ENCODE assay signal across 23 cellular contexts in genomic region chr4:83767017-83767541, GRCh38.
"Had no signal": no experiment of that assay in that cellular context is flagged by ENCODE, and none has a peak within 500 bp of the region (broad histone marks: within the 10 kb centered on the region; RNA-seq: fewer than 3 reads in every experiment).

No MANE protein-coding gene starts in this region.

- H3K36me3 ChIP-seq: left ventricle myocardium inferior, pancreas, prostate gland, right atrium auricular region, right lobe of liver, tibial nerve, vagina had no signal

- DNase-seq: islet precursor cell; left ventricle myocardium inferior; mesendoderm; naive B cell; natural killer cell; nephron progenitor cell; nucleus accumbens; pancreas; posterior cingulate gyrus; right lobe of liver; stimulated activated CD4-positive, alpha-beta T cell treated with anti-CD3 and anti-CD28 coated beads, Interleukin-1b, Interleukin-23, amount 100 ng/mL, for 48 hours; stimulated activated CD4-positive, alpha-beta T cell treated with anti-CD3 and anti-CD28 coated beads, Interleukin-2, amount 100 ng/mL, for 48 hours; stimulated activated CD4-positive, alpha-beta T cell treated with anti-CD3 and anti-CD28 coated beads, Interleukin-4, amount 100 ng/mL, for 4 hours; stimulated activated CD8-positive, alpha-beta memory T cell treated with anti-CD3 and anti-CD28 coated beads, Interleukin-4, amount 100 ng/mL, for 48 hours; stimulated activated naive CD4-positive, alpha-beta T cell treated with Interleukin-2 at 50 U/mL for 16 hours; stimulated activated naive CD8-positive, alpha-beta T cell treated with anti-CD3 and anti-CD28 coated beads, Interleukin-15, amount 100 ng/mL, for 72 hours; substantia nigra had no signal

- H3K27me3 ChIP-seq: pancreas, right atrium auricular region, right lobe of liver, tibial nerve, vagina had no signal

- H3K4me3 ChIP-seq: left ventricle myocardium inferior, lung, pancreas, prostate gland, right atrium auricular region, right lobe of liver, smooth muscle cell, tibial nerve, vagina had no signal

- H3K4me2 ChIP-seq: smooth muscle cell had no signal

- H3K9me3 ChIP-seq: left ventricle myocardium inferior, pancreas, prostate gland, right atrium auricular region, right lobe of liver, tibial nerve, vagina had no signal

- H3K27ac ChIP-seq: left ventricle myocardium inferior, pancreas, prostate gland, right atrium auricular region, right lobe of liver, tibial nerve, vagina had no signal
